Comparison of ENCODE assay signal across 8 cellular contexts in genomic region chr15:63909819-63910437, GRCh38.
DNase-seq lines count a peak whose midpoint lies in the region; ATAC-seq and TF ChIP-seq lines count a peak whose summit lies in the region.

No MANE protein-coding gene starts in this region.

- H3K36me3 Mint-ChIP-seq in activated CD4-positive, alpha-beta T cell treated with anti-CD3 and anti-CD28 coated beads, Interleukin-2, amount 10 ng/mL, durations not matched to agents 7 days and 5 days (ENCODE audit: low read depth) = no peaks in the 10 kb centered on the region

- CTCF ChIA-PET in activated CD4-positive, alpha-beta T cell treated with anti-CD3 and anti-CD28 coated beads, Interleukin-2, amount 10 ng/mL, durations not matched to agents 7 days and 5 days (lab: Charles Lee) = interaction anchor here (0.6 to 1.3 kb wide), 5 partner anchors 10 to 136 kb away, joined by 3 to 4 read pairs (median 3); partner anchors contain the start of gene DAPK2

- TF ChIP-seq EP300 in esophagus muscularis mucosa (IDR thresholded peaks at IDR 0.05) = no peak

- H3K9ac ChIP-seq in adipocyte (ENCODE audit: low read length) = peak overlapping the region; percentile 30

- peaks cover 21% of the 10 kb centered on the region for H3K4me1 Mint-ChIP-seq in activated CD4-positive, alpha-beta T cell treated with anti-CD3 and anti-CD28 coated beads, Interleukin-2, amount 10 ng/mL, durations not matched to agents 7 days and 5 days

- DNase-seq in GM03348 (ENCODE audit: low spot score) (peak; percentile 77), adipocyte (ENCODE audit: low read depth) (peak; percentile 83), left cardiac atrium (no peak), sciatic nerve (ENCODE audit: low spot score) (no peak), esophagus muscularis mucosa (ENCODE audit: extremely low spot score) (no peak), DMS153 (lab: John Stamatoyannopoulos, UW) (no peak)
- no peak for DNase-seq in activated CD4-positive, alpha-beta T cell treated with anti-CD3 and anti-CD28 coated beads, Interleukin-2, amount 10 ng/mL, durations not matched to agents 7 days and 5 days

- H3K4me1 ChIP-seq in adipocyte (ENCODE audit: control insufficient read depth, insufficient read depth, low read length) (peaks cover 33% of the 10 kb centered on the region), esophagus muscularis mucosa (peaks cover 17 to 21% (median 18%) of the 10 kb centered on the region in 4 donors)

- H3K27me3 Mint-ChIP-seq in activated CD4-positive, alpha-beta T cell treated with anti-CD3 and anti-CD28 coated beads, Interleukin-2, amount 10 ng/mL, durations not matched to agents 7 days and 5 days = no peaks in the 10 kb centered on the region

- no peaks in the 10 kb centered on the region for H3K36me3 ChIP-seq in adipocyte (ENCODE audit: control insufficient read depth, insufficient read depth, low read length, severe bottlenecking)
- H3K36me3 ChIP-seq in esophagus muscularis mucosa = peaks cover 0 to 8% (median 0%) of the 10 kb centered on the region in 4 donors

- WGBS in esophagus muscularis mucosa = 59% methylated on average over 10 of the region's 10 CpGs

- no peak overlapping the region for H3K4me3 Mint-ChIP-seq in activated CD4-positive, alpha-beta T cell treated with anti-CD3 and anti-CD28 coated beads, Interleukin-2, amount 10 ng/mL, durations not matched to agents 7 days and 5 days

- H3K27me3 ChIP-seq in adipocyte (replicated peaks; ENCODE audit: control insufficient read depth, insufficient read depth, low read length) (no peaks in the 10 kb centered on the region), esophagus muscularis mucosa (no peaks in the 10 kb centered on the region)

- TF ChIP-seq POLR2A in esophagus muscularis mucosa (IDR thresholded peaks at IDR 0.05; ENCODE audit: low read depth) = no peak

- intact Hi-C loops in left cardiac atrium (cut with DNase I) (loop anchor here in 1 of 2 donors (10.0 kb wide), 1 partner anchor 135 kb away; the partner anchor contains the start of gene DAPK2), sciatic nerve (cut with DNase I) (no loop called here), esophagus muscularis mucosa (cut with DNase I) (no loop called here)

- no peaks in the 10 kb centered on the region for H3K9me3 Mint-ChIP-seq in activated CD4-positive, alpha-beta T cell treated with anti-CD3 and anti-CD28 coated beads, Interleukin-2, amount 10 ng/mL, durations not matched to agents 7 days and 5 days

- H3K4me3 ChIP-seq in adipocyte (ENCODE audit: low read length) (no peak overlapping the region), esophagus muscularis mucosa (no peak overlapping the region)

- TF ChIP-seq CTCF in esophagus muscularis mucosa (IDR thresholded peaks at IDR 0.05) = no peak

- no peak overlapping the region for H3K27ac Mint-ChIP-seq in activated CD4-positive, alpha-beta T cell treated with anti-CD3 and anti-CD28 coated beads, Interleukin-2, amount 10 ng/mL, durations not matched to agents 7 days and 5 days

- peak overlapping the region in 1 of 4 donors; percentile 1 for H3K27ac ChIP-seq in esophagus muscularis mucosa (replicated peaks in 1 of 4)

- ATAC-seq in left cardiac atrium (peak; percentile 31 to 50), sciatic nerve (peak; percentile 64), HG03135 (IDR thresholded peaks at IDR 0.05; ENCODE audit: unreplicated experiment) (no peak)

- no peaks in the 10 kb centered on the region for H3K9me3 ChIP-seq in adipocyte (ENCODE audit: control insufficient read depth, low read length)
- no peaks in the 10 kb centered on the region for H3K9me3 ChIP-seq in esophagus muscularis mucosa

- POLR2A ChIA-PET in activated CD4-positive, alpha-beta T cell treated with anti-CD3 and anti-CD28 coated beads, Interleukin-2, amount 10 ng/mL, durations not matched to agents 7 days and 5 days (lab: Charles Lee) = no interaction called here

Comparison
In these comparisons a context has a peak if more than half of its experiments do, and no peak if none do; other contexts are left out.
1. DNase-seq: peak in GM03348 (single experiment) and adipocyte (single experiment); none in left cardiac atrium (single experiment), sciatic nerve (single experiment), esophagus muscularis mucosa (single experiment), DMS153 (single experiment) and activated CD4-positive, alpha-beta T cell treated with anti-CD3 and anti-CD28 coated beads, Interleukin-2, amount 10 ng/mL, durations not matched to agents 7 days and 5 days (single experiment).